ENCODE assay signal across 10 cellular contexts in genomic region chr10:22308390-22308789, GRCh38. TPM values are rescaled to one million over a fixed set of nuclear protein-coding genes. Genes with fewer than 3 reads are reported as not detected.
A peak's percentile ranks its signal among the peaks of the same experiment; 100 is the strongest.
DNase-seq lines count a peak whose midpoint lies in the region; ATAC-seq and TF ChIP-seq lines count a peak whose summit lies in the region.
"Had no signal": no experiment of that assay in that cellular context is flagged by ENCODE, and none has a peak within 500 bp of the region (broad histone marks: within the 10 kb centered on the region; RNA-seq: fewer than 3 reads in every experiment).

No MANE protein-coding gene starts in this region.

- ATAC-seq in GM18499 (IDR thresholded peaks at IDR 0.05; ENCODE audit: insufficient read depth, unreplicated experiment): peak; percentile 95
- ATAC-seq in GM21367 (IDR thresholded peaks at IDR 0.05; ENCODE audit: unreplicated experiment): peak; percentile 96
- peak; percentile 98 for ATAC-seq in HG03354 (IDR thresholded peaks at IDR 0.05; ENCODE audit: poor library complexity, severe bottlenecking, unreplicated experiment)
- ATAC-seq: effector memory CD8-positive, alpha-beta T cell had no signal

- no peaks in the 10 kb centered on the region for H3K4me1 ChIP-seq in tibial nerve

- no peak for TF ChIP-seq EP300 in tibial nerve (IDR thresholded peaks at IDR 0.05)

- TF ChIP-seq CTCF in brain microvascular endothelial cell (IDR thresholded peaks at IDR 0.05; ENCODE audit: low read depth, low read length, missing control alignments) (no peak), tibial nerve (IDR thresholded peaks at IDR 0.05) (no peak)

- H3K36me3 ChIP-seq in brain microvascular endothelial cell (replicated peaks) (no peaks in the 10 kb centered on the region), tibial nerve (no peaks in the 10 kb centered on the region)

- no peak overlapping the region for H3K27ac ChIP-seq in brain microvascular endothelial cell
- no peak overlapping the region for H3K27ac ChIP-seq in tibial nerve

- H3K27me3 ChIP-seq in brain microvascular endothelial cell (replicated peaks) (no peaks in the 10 kb centered on the region), tibial nerve (no peaks in the 10 kb centered on the region)

- TF ChIP-seq POLR2A in tibial nerve (IDR thresholded peaks at IDR 0.05): no peak

- H3K4me3 ChIP-seq in brain microvascular endothelial cell (ENCODE audit: low read depth, low read length): no peak overlapping the region
- H3K4me3 ChIP-seq in tibial nerve: no peak overlapping the region

- no peaks in the 10 kb centered on the region for H3K9me3 ChIP-seq in tibial nerve

- peak; percentile 65 for DNase-seq in brain microvascular endothelial cell
- DNase-seq in NCI-H774 (lab: John Stamatoyannopoulos, UW): no peak
- DNase-seq in tibial nerve (ENCODE audit: low spot score in 2 of 2): no peak
- DNase-seq in NCI-H345 (lab: John Stamatoyannopoulos, UW): no peak
- no peak for DNase-seq in KG1 (lab: John Stamatoyannopoulos, UW)
- DNase-seq: effector memory CD8-positive, alpha-beta T cell; nephron progenitor cell had no signal

- 85 to 90% methylated on average over 2 of the region's 2 CpGs for WGBS in tibial nerve, 2 donors

- in situ Hi-C loops in brain microvascular endothelial cell (cut with HindIII; ENCODE audit: low pct_ligation_motif_present, low sequenced_read_pairs): no loop called here

RNA-seq across cellular contexts. Expression of gene COMMD3, which starts 7.8 kb away (rescaled TPM):
- total RNA-seq in tibial nerve: 10 to 100 TPM; 17.2 to 28.2 (median 23.8) TPM

RNA-seq across cellular contexts. Expression of gene BMI1, which starts 12.5 kb away (rescaled TPM):
- total RNA-seq in tibial nerve: 100 to 1,000 TPM in 1 of 4 donors, 10 to 100 TPM in 3; 60.8 to 109 (median 67.8) TPM

RNA-seq across cellular contexts. Expression of gene SPAG6, which starts 36.9 kb away (rescaled TPM):
- not detected for total RNA-seq in tibial nerve
